11 cellular contexts compared by ENCODE assay signal in genomic region chr11:63882555-63883242, GRCh38. TPM values are rescaled to one million over a fixed set of nuclear protein-coding genes. Genes with fewer than 3 reads are reported as not detected.
DNase-seq lines count a peak whose midpoint lies in the region; ATAC-seq and TF ChIP-seq lines count a peak whose summit lies in the region.
"Had no signal": no experiment of that assay in that cellular context is flagged by ENCODE, and none has a peak within 500 bp of the region (broad histone marks: within the 10 kb centered on the region; RNA-seq: fewer than 3 reads in every experiment).

No MANE protein-coding gene starts in this region.

- no peaks in the 10 kb centered on the region; the same call in 1 of the 2 replicates for H3K27me3 Mint-ChIP-seq in WTC11 (ENCODE audit: low read depth)

- H3K4me2 ChIP-seq in OCI-LY7 (ENCODE audit: low read length) = no peak overlapping the region

- peaks cover 5% of the 10 kb centered on the region; the same call in 1 of the 2 replicates for H3K36me3 Mint-ChIP-seq in WTC11

- no peak overlapping the region for H3K27ac ChIP-seq in right atrium auricular region
- peak overlapping the region; percentile 52 for H3K27ac ChIP-seq in iPS-18a (ENCODE audit: low read length)
- no peak overlapping the region for H3K27ac ChIP-seq in upper lobe of right lung
- no peak overlapping the region for H3K27ac ChIP-seq in OCI-LY7 (ENCODE audit: low read depth, low read length, poor library complexity, severe bottlenecking)
- H3K27ac ChIP-seq: ascending aorta had no signal

- BruUV-seq in OCI-LY7 (replicated peaks; lab: Mats Ljungman, UMichigan) = no TSS peak

- H3K9me3 Mint-ChIP-seq in WTC11 = no peaks in the 10 kb centered on the region

- ATAC-seq in Right ventricle myocardium inferior (peak; percentile 66), WTC11 (peak; percentile 88), upper lobe of right lung (peak; percentile 89), HG03039 (IDR thresholded peaks at IDR 0.05; ENCODE audit: unreplicated experiment) (no peak), GM18505 (IDR thresholded peaks at IDR 0.05; ENCODE audit: unreplicated experiment) (no peak)

- TF ChIP-seq POLR2A in GM18505 (IDR thresholded peaks at IDR 0.05; ENCODE audit: borderline replicate concordance, extremely low read depth, insufficient read depth, insufficient read length) = no peak

- intact Hi-C loops in Right ventricle myocardium inferior (cut with DNase I) (no loop called here), upper lobe of right lung (cut with DNase I) (no loop called here), OCI-LY7 (cut with micrococcal nuclease; ENCODE audit: unreplicated experiment) (no loop called here)

- peaks cover 0 to 61% of the 10 kb centered on the region in 2 donors for H3K4me1 ChIP-seq in right atrium auricular region
- H3K4me1 ChIP-seq in iPS-18a (ENCODE audit: control insufficient read depth, low read depth, low read length) = peaks cover 35% of the 10 kb centered on the region
- peaks cover 36% of the 10 kb centered on the region for H3K4me1 ChIP-seq in upper lobe of right lung
- peaks cover 13% of the 10 kb centered on the region for H3K4me1 ChIP-seq in OCI-LY7 (ENCODE audit: insufficient read depth, low read length, poor library complexity, severe bottlenecking)

- H3K4me1 Mint-ChIP-seq in WTC11 = peaks cover 69% of the 10 kb centered on the region

- TF ChIP-seq CTCF in right atrium auricular region (IDR thresholded peaks at IDR 0.05) (no peak), WTC11 (IDR thresholded peaks at IDR 0.05) (no peak), upper lobe of right lung (IDR thresholded peaks at IDR 0.05) (no peak), OCI-LY7 (conservative IDR thresholded peaks at IDR 0.05; ENCODE audit: low read length) (no peak)

- H3K36me3 ChIP-seq in right atrium auricular region (peaks cover 5% of the 10 kb centered on the region), iPS-18a (ENCODE audit: control insufficient read depth, low read depth, low read length) (no peaks in the 10 kb centered on the region), upper lobe of right lung (no peaks in the 10 kb centered on the region), OCI-LY7 (ENCODE audit: insufficient read depth, low read length) (peaks cover 36% of the 10 kb centered on the region)
- H3K36me3 ChIP-seq: thyroid gland had no signal

- no peak overlapping the region for H3K4me3 ChIP-seq in right atrium auricular region
- peak overlapping the region; percentile 36 for H3K4me3 ChIP-seq in iPS-18a (ENCODE audit: low read length)
- no peak overlapping the region for H3K4me3 ChIP-seq in upper lobe of right lung
- H3K4me3 ChIP-seq in OCI-LY7 (ENCODE audit: low read depth, low read length, poor library complexity, severe bottlenecking) = no peak overlapping the region
- H3K4me3 ChIP-seq: ascending aorta, thyroid gland had no signal

- H3K4me3 Mint-ChIP-seq in WTC11 = no peak overlapping the region

- peak overlapping the region; percentile 84; the same call in 1 of the 2 replicates for H3K27ac Mint-ChIP-seq in WTC11

- no peak for DNase-seq in Right ventricle myocardium inferior (ENCODE audit: missing footprints)
- DNase-seq in right atrium auricular region (ENCODE audit: low spot score) = no peak
- DNase-seq in WTC11 (ENCODE audit: low spot score) = peak; percentile 68
- no peak for DNase-seq in upper lobe of right lung
- DNase-seq in OCI-LY7 (ENCODE audit: low spot score) = no peak
- DNase-seq: hippocampal formation, thyroid gland had no signal

- H3K9me3 ChIP-seq in right atrium auricular region (no peaks in the 10 kb centered on the region), iPS-18a (ENCODE audit: control insufficient read depth, low read depth, low read length) (no peaks in the 10 kb centered on the region), upper lobe of right lung (no peaks in the 10 kb centered on the region), OCI-LY7 (ENCODE audit: low read length) (no peaks in the 10 kb centered on the region)
- H3K9me3 ChIP-seq: ascending aorta, thyroid gland had no signal

- POLR2A ChIA-PET in WTC11 (lab: Charles Lee) = interaction anchor here (0.5 to 0.9 kb wide), 3 partner anchors 16 to 96 kb away, joined by 3 to 5 read pairs (median 3); no protein-coding TSS in a partner anchor
- POLR2A ChIA-PET in OCI-LY7 (lab: Charles Lee) = interaction anchor here (1.6 kb wide), 1 partner anchor 9 kb away, joined by 5 read pairs; no protein-coding TSS in a partner anchor

- CTCF ChIA-PET in WTC11 (lab: Charles Lee) = interaction anchor here (0.7 to 2.8 kb wide), 14 partner anchors 10 to 70 kb away, joined by 3 to 14 read pairs (median 4); partner anchors contain the start of gene MARK2
- CTCF ChIA-PET in OCI-LY7 (lab: Charles Lee; ENCODE audit: unreplicated experiment) = no interaction called here

- no peaks in the 10 kb centered on the region for H3K9me2 ChIP-seq in OCI-LY7 (ENCODE audit: insufficient read depth, low read length)

- H3K79me2 ChIP-seq in OCI-LY7 (ENCODE audit: insufficient read depth, low read depth, low read length) = peaks cover 35% of the 10 kb centered on the region; the same call in 1 of the 2 replicates

- H4K20me1 ChIP-seq in OCI-LY7 (ENCODE audit: insufficient read depth, low read length) = peaks cover 10% of the 10 kb centered on the region; the same call in 1 of the 2 replicates

- H3K27me3 ChIP-seq in right atrium auricular region (no peaks in the 10 kb centered on the region), iPS-18a (ENCODE audit: control insufficient read depth, insufficient read depth, low read length) (no peaks in the 10 kb centered on the region), upper lobe of right lung (no peaks in the 10 kb centered on the region)
- H3K27me3 ChIP-seq: ascending aorta, thyroid gland had no signal

- no peak overlapping the region for H2AFZ ChIP-seq in OCI-LY7 (ENCODE audit: low read length)

- peak overlapping the region; percentile 19 for H3K9ac ChIP-seq in iPS-18a (ENCODE audit: low read length)

TF ChIP-seq in WTC11, 78 proteins besides CTCF, POLR2A, EP300 and RAD21 (continues in another document):
- TF ChIP-seq CBFB (CRISPR knock-in tag; IDR thresholded peaks at IDR 0.05; ENCODE audit: low read depth) = no peak
- TF ChIP-seq AR (CRISPR knock-in tag; IDR thresholded peaks at IDR 0.05) = no peak
- TF ChIP-seq ZNF232 (CRISPR knock-in tag; IDR thresholded peaks at IDR 0.05) = no peak
- TF ChIP-seq USF2 (CRISPR knock-in tag; IDR thresholded peaks at IDR 0.05) = peak; percentile 21; the same call in 1 of the 2 replicates
- no peak for TF ChIP-seq TEAD1 (CRISPR knock-in tag; IDR thresholded peaks at IDR 0.05)
- no peak for TF ChIP-seq ERG (CRISPR knock-in tag; IDR thresholded peaks at IDR 0.05)

RNA-seq across cellular contexts. Expression of gene RCOR2, which starts 34.3 kb away (rescaled TPM):
- total RNA-seq in Right ventricle myocardium inferior = 11.1 TPM
- 1 to 10 TPM in 1 of 2 donors, under 1 TPM in 1; 0.90 to 1.7 TPM for total RNA-seq in right atrium auricular region
- 77.4 to 98.3 TPM (median 92.0 TPM) in 3 replicates for total RNA-seq in WTC11 (2021)
- total RNA-seq in upper lobe of right lung = 0.69 TPM
- 2.1 and 2.4 TPM in 2 replicates for total RNA-seq in OCI-LY7 (2014; rRNA removed; shearing (Covaris generic))
- total RNA-seq in OCI-LY7 (2022) = 2.4 and 3.2 TPM in 2 replicates
- total RNA-seq: ascending aorta had no signal

RNA-seq across cellular contexts. Expression of gene MARK2, which starts 43.8 kb away (rescaled TPM):
- total RNA-seq in Right ventricle myocardium inferior (37.4 TPM), right atrium auricular region (10 to 100 TPM; 29.3 to 31.5 TPM), WTC11 (2021) (50.8 to 57.4 TPM (median 51.4 TPM) in 3 replicates), upper lobe of right lung (40.7 TPM), OCI-LY7 (2022) (40.1 and 45.4 TPM in 2 replicates)
- 20.8 and 22.7 TPM in 2 replicates for total RNA-seq in OCI-LY7 (2014; rRNA removed; shearing (Covaris generic))

RNA-seq across cellular contexts. Expression of gene NAA40, which starts 56.1 kb away (rescaled TPM):
- total RNA-seq in Right ventricle myocardium inferior = 18.7 TPM
- total RNA-seq in right atrium auricular region = 10 to 100 TPM; 15.4 to 25.5 TPM
- 31.1 to 32.7 TPM (median 31.8 TPM) in 3 replicates for total RNA-seq in WTC11 (2021)
- total RNA-seq in upper lobe of right lung = 15.7 TPM
- total RNA-seq in OCI-LY7 (2014; rRNA removed; shearing (Covaris generic)) = 24.5 and 34.5 TPM in 2 replicates
- 45.1 and 45.5 TPM in 2 replicates for total RNA-seq in OCI-LY7 (2022)

Comparison
In these comparisons a context has a peak if more than half of its experiments do, and no peak if none do; other contexts are left out.
1. ATAC-seq: peak in Right ventricle myocardium inferior (single experiment), WTC11 (single experiment) and upper lobe of right lung (single experiment); none in HG03039 (single experiment) and GM18505 (single experiment).